In genomic region chr16:3673201-3673600, GRCh38 we compare ENCODE assay signal across 29 cellular contexts.
"Had no signal": no experiment of that assay in that cellular context is flagged by ENCODE, and none has a peak within 500 bp of the region (broad histone marks: within the 10 kb centered on the region; RNA-seq: fewer than 3 reads in every experiment).

No MANE protein-coding gene starts in this region.

- H3K27ac Mint-ChIP-seq: activated naive CD4-positive, alpha-beta T cell treated with anti-CD3 and anti-CD28 coated beads, Interleukin-2, amount 50 U/mL, for 72 hours; activated T-cell treated with anti-CD3 and anti-CD28 coated beads, Interleukin-2, amount 50 U/mL, for 72 hours; brain; nephron; T-helper 2 cell treated with Interferon-gamma antibody and Interleukin-4, amounts not matched to agents 5 μg/mL and 100 μg/mL, for 36 hours had no signal

- H3K9me3 Mint-ChIP-seq: activated naive CD4-positive, alpha-beta T cell treated with anti-CD3 and anti-CD28 coated beads, Interleukin-2, amount 50 U/mL, for 72 hours; activated T-cell treated with anti-CD3 and anti-CD28 coated beads, Interleukin-2, amount 50 U/mL, for 72 hours; nephron; T-helper 2 cell treated with Interferon-gamma antibody and Interleukin-4, amounts not matched to agents 5 μg/mL and 100 μg/mL, for 36 hours had no signal

- H3K4me1 Mint-ChIP-seq: brain, nephron had no signal

- H3K27me3 ChIP-seq: adrenal gland, ascending aorta, cardiac muscle cell, colonic mucosa, heart left ventricle, neutrophil, suprapubic skin, tibial artery, upper lobe of right lung had no signal

- H3K36me3 ChIP-seq: colonic mucosa had no signal

- H3K4me3 Mint-ChIP-seq: activated T-cell treated with anti-CD3 and anti-CD28 coated beads, Interleukin-2, amount 50 U/mL, for 72 hours; brain; nephron; T-helper 2 cell treated with Interferon-gamma antibody and Interleukin-4, amounts not matched to agents 5 μg/mL and 100 μg/mL, for 36 hours had no signal

- H3K27ac ChIP-seq: adrenal gland, ascending aorta, cardiac muscle cell, colonic mucosa, heart left ventricle, lower lobe of right lung, neutrophil, skin epidermis, suprapubic skin, tibial artery, upper lobe of right lung had no signal

- H3K4me1 ChIP-seq: adrenal gland, ascending aorta, colonic mucosa, lower lobe of right lung, suprapubic skin, tibial artery, upper lobe of right lung had no signal

- ATAC-seq: activated naive CD4-positive, alpha-beta T cell treated with anti-CD3 and anti-CD28 coated beads, Interleukin-2, amount 50 U/mL, for 72 hours; activated T-cell treated with anti-CD3 and anti-CD28 coated beads, Interleukin-2, amount 50 U/mL, for 72 hours; heart left ventricle; left lobe of liver; lower lobe of right lung; sciatic nerve; upper lobe of right lung had no signal

- FAIRE-seq: endothelial cell of umbilical vein had no signal

- H3K4me3 ChIP-seq: adrenal gland, ascending aorta, cardiac muscle cell, colonic mucosa, heart left ventricle, lower lobe of right lung, skin epidermis, suprapubic skin, tibial artery, upper lobe of right lung had no signal

- DNase-seq: activated CD4-positive, alpha-beta T cell treated with anti-CD3 and anti-CD28 coated beads for 4 hours; activated CD4-positive, alpha-beta T cell treated with anti-CD3 and anti-CD28 coated beads, Interleukin-2, amount 50 U/mL, for 48 hours; activated naive CD4-positive, alpha-beta T cell; activated T-cell treated with anti-CD3 and anti-CD28 coated beads, Interleukin-2, amount 50 U/mL, for 72 hours; adrenal gland; cerebellar nuclear complex; colonic mucosa; effector CD8-positive, alpha-beta T cell; kidney glomerular epithelial cell; lower lobe of right lung; mesenchymal stem cell; stimulated activated CD4-positive, alpha-beta T cell treated with anti-CD3 and anti-CD28 coated beads, Interleukin-12 subunit alpha, Interleukin-12 subunit beta, amount 100 ng/mL, for 4 hours; stimulated activated CD4-positive, alpha-beta T cell treated with anti-CD3 and anti-CD28 coated beads, Interleukin-4, amount 100 ng/mL, for 1 hour; T-helper 1 cell; tibial artery; upper lobe of right lung had no signal

- H3K27me3 Mint-ChIP-seq: brain had no signal

- H3K9me3 ChIP-seq: adrenal gland, ascending aorta, colonic mucosa, heart left ventricle, lower lobe of right lung, neutrophil, suprapubic skin, tibial artery, upper lobe of right lung had no signal
